Comparison of ENCODE assay signal across 41 cellular contexts in the genomic region with DNA sequence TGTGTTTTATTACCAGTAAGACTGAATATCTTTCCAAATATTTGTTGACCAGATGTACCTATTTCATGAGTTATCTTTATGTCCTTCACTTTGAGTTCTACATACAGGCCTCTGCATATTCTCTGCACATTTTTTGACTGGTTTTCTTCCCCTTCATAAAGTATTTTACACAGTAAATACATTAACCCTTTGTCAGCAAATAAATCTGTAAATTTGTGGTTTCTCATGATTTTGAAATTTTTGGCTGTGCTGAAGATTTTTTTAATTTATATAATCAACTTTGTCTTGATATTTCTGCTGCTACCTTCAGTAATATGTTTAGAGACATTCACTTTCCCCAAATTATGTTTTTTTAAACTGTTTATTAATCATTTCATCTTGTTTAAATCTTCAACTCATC. TPM values are rescaled to one million over a fixed set of nuclear protein-coding genes. Genes with fewer than 3 reads are reported as not detected.
"Had no signal": no experiment of that assay in that cellular context is flagged by ENCODE, and none has a peak within 500 bp of the region (broad histone marks: within the 10 kb centered on the region; RNA-seq: fewer than 3 reads in every experiment).

No MANE protein-coding gene starts in this region.

- H3K27me3 Mint-ChIP-seq: activated CD4-positive, alpha-beta memory T cell treated with anti-CD3 and anti-CD28 coated beads, Interleukin-2, amount 10 ng/mL, durations not matched to agents 7 days and 5 days; activated CD4-positive, alpha-beta T cell treated with anti-CD3 and anti-CD28 coated beads, Interleukin-2, amount 10 ng/mL, durations not matched to agents 7 days and 5 days; activated CD8-positive, alpha-beta memory T cell treated with anti-CD3 and anti-CD28 coated beads, Interleukin-2, amount 10 ng/mL, durations not matched to agents 7 days and 5 days; activated T-helper 17 cell treated with anti-CD3 and anti-CD28 coated beads, Interleukin-2, amount 50 U/mL, for 72 hours; central memory CD8-positive, alpha-beta T cell had no signal

- FAIRE-seq: bronchial epithelial cell, TTC549 had no signal

- H3K4me1 ChIP-seq: adrenal gland, ascending aorta had no signal

- H3K9me3 ChIP-seq: adrenal gland, ascending aorta had no signal

- DNase-seq: activated CD4-positive, alpha-beta memory T cell treated with anti-CD3 and anti-CD28 coated beads, Interleukin-2, amount 10 ng/mL, durations not matched to agents 7 days and 5 days; activated CD4-positive, alpha-beta T cell treated with anti-CD3 and anti-CD28 coated beads for 1 hour; activated CD4-positive, alpha-beta T cell treated with anti-CD3 and anti-CD28 coated beads for 36 hours; activated CD4-positive, alpha-beta T cell treated with anti-CD3 and anti-CD28 coated beads for 48 hours; activated CD4-positive, alpha-beta T cell treated with anti-CD3 and anti-CD28 coated beads, Interleukin-2, amount 10 ng/mL, durations not matched to agents 7 days and 5 days; activated CD4-positive, alpha-beta T cell treated with anti-CD3 and anti-CD28 coated beads, Interleukin-2, amount 50 U/mL, for 48 hours; activated CD4-positive, CD25-positive, alpha-beta regulatory T cell; activated CD8-positive, alpha-beta memory T cell treated with anti-CD3 and anti-CD28 coated beads for 24 hours; activated CD8-positive, alpha-beta memory T cell treated with anti-CD3 and anti-CD28 coated beads, Interleukin-2, amount 10 ng/mL, durations not matched to agents 7 days and 5 days; activated CD8-positive, alpha-beta memory T cell treated with anti-CD3 and anti-CD28 coated beads, Interleukin-2, amount 50 U/mL, for 48 hours; activated CD8-positive, alpha-beta T cell treated with anti-CD3 and anti-CD28 coated beads, Interleukin-2, amount 10 ng/mL, durations not matched to agents 7 days and 5 days; activated effector memory CD4-positive, alpha-beta T cell treated with anti-CD3 and anti-CD28 coated beads, Interleukin-2, amount 50 U/mL, for 16 hours; activated gamma-delta T cell treated with Interleukin-2 at 50 U/mL for 16 hours; activated naive CD4-positive, alpha-beta T cell; activated naive CD4-positive, alpha-beta T cell treated with anti-CD3 and anti-CD28 coated beads for 36 hours; activated naive CD4-positive, alpha-beta T cell treated with anti-CD3 and anti-CD28 coated beads, Interleukin-2, amount 50 U/mL, for 16 hours; activated naive CD8-positive, alpha-beta T cell treated with anti-CD3 and anti-CD28 coated beads for 36 hours; activated T-cell treated with anti-CD3 and anti-CD28 coated beads, Interleukin-2, amount 50 U/mL, for 4 hours; activated T-cell treated with anti-CD3 and anti-CD28 coated beads, Interleukin-2, amount 50 U/mL, for 72 hours; adrenal gland; amygdala; anterior cingulate cortex; caudate nucleus; cerebellar nuclear complex; T-helper 1 cell; T-helper 2 cell; T-helper 9 cell; WERI-Rb-1 had no signal

- ATAC-seq: activated CD4-positive, alpha-beta T cell treated with anti-CD3 and anti-CD28 coated beads for 36 hours; activated CD4-positive, CD25-positive, alpha-beta regulatory T cell treated with anti-CD3 and anti-CD28 coated beads, Interleukin-2, amount 50 U/mL, for 24 hours; activated CD8-positive, alpha-beta memory T cell treated with anti-CD3 and anti-CD28 coated beads, Interleukin-2, amount 10 ng/mL, durations not matched to agents 7 days and 5 days; activated CD8-positive, alpha-beta T cell treated with anti-CD3 and anti-CD28 coated beads, Interleukin-2, amount 10 ng/mL, durations not matched to agents 7 days and 5 days; activated naive CD4-positive, alpha-beta T cell treated with anti-CD3 and anti-CD28 coated beads, Interleukin-2, amount 50 U/mL, for 72 hours; activated T-cell treated with anti-CD3 and anti-CD28 coated beads, Interleukin-2, amount 50 U/mL, for 4 hours; activated T-cell treated with anti-CD3 and anti-CD28 coated beads, Interleukin-2, amount 50 U/mL, for 72 hours; activated T-helper 17 cell treated with anti-CD3 and anti-CD28 coated beads, Interleukin-2, amount 50 U/mL, for 72 hours; WTC11 had no signal

- H3K27ac Mint-ChIP-seq: activated CD4-positive, alpha-beta memory T cell treated with anti-CD3 and anti-CD28 coated beads, Interleukin-2, amount 10 ng/mL, durations not matched to agents 7 days and 5 days; activated CD4-positive, alpha-beta T cell treated with anti-CD3 and anti-CD28 coated beads for 36 hours; activated CD4-positive, alpha-beta T cell treated with anti-CD3 and anti-CD28 coated beads, Interleukin-2, amount 10 ng/mL, durations not matched to agents 7 days and 5 days; activated CD8-positive, alpha-beta memory T cell treated with anti-CD3 and anti-CD28 coated beads, Interleukin-2, amount 10 ng/mL, durations not matched to agents 7 days and 5 days; activated CD8-positive, alpha-beta T cell treated with anti-CD3 and anti-CD28 coated beads, Interleukin-2, amount 10 ng/mL, durations not matched to agents 7 days and 5 days; activated naive CD4-positive, alpha-beta T cell treated with anti-CD3 and anti-CD28 coated beads for 36 hours; activated naive CD4-positive, alpha-beta T cell treated with anti-CD3 and anti-CD28 coated beads, Interleukin-2, amount 50 U/mL, for 72 hours; activated naive CD8-positive, alpha-beta T cell treated with anti-CD3 and anti-CD28 coated beads for 36 hours; activated T-cell treated with anti-CD3 and anti-CD28 coated beads, Interleukin-2, amount 50 U/mL, for 72 hours; activated T-helper 1 cell treated with anti-CD3 and anti-CD28 coated beads, Interleukin-12 subunit alpha, Interleukin-12 subunit beta, Interleukin-2, Interleukin-4 antibody, amounts not matched to agents 30 ng/mL and 10 ng/mL and 1 ng/mL, durations not matched to agents 14 hours and 24 hours and 36 hours; activated T-helper 17 cell treated with anti-CD3 and anti-CD28 coated beads, Interleukin-2, amount 50 U/mL, for 72 hours; brain; T-helper 1 cell treated with Interleukin-12 subunit alpha and Interleukin-12 subunit beta and Interleukin-4 antibody, amounts not matched to agents 30 μg/mL and 1 μg/mL, for 36 hours; T-helper 2 cell treated with Interferon-gamma antibody and Interleukin-4, amounts not matched to agents 5 μg/mL and 100 μg/mL, for 36 hours; WTC11 had no signal

- H3K27me3 ChIP-seq: adrenal gland, ascending aorta, cardiac muscle cell had no signal

- H3K4me3 Mint-ChIP-seq: activated CD4-positive, alpha-beta memory T cell treated with anti-CD3 and anti-CD28 coated beads, Interleukin-2, amount 10 ng/mL, durations not matched to agents 7 days and 5 days; activated CD4-positive, alpha-beta T cell treated with anti-CD3 and anti-CD28 coated beads for 36 hours; activated CD4-positive, alpha-beta T cell treated with anti-CD3 and anti-CD28 coated beads, Interleukin-2, amount 10 ng/mL, durations not matched to agents 7 days and 5 days; activated CD8-positive, alpha-beta memory T cell treated with anti-CD3 and anti-CD28 coated beads, Interleukin-2, amount 10 ng/mL, durations not matched to agents 7 days and 5 days; activated CD8-positive, alpha-beta T cell treated with anti-CD3 and anti-CD28 coated beads, Interleukin-2, amount 10 ng/mL, durations not matched to agents 7 days and 5 days; activated naive CD4-positive, alpha-beta T cell treated with anti-CD3 and anti-CD28 coated beads for 36 hours; activated naive CD8-positive, alpha-beta T cell treated with anti-CD3 and anti-CD28 coated beads for 36 hours; activated T-cell treated with anti-CD3 and anti-CD28 coated beads, Interleukin-2, amount 50 U/mL, for 4 hours; activated T-cell treated with anti-CD3 and anti-CD28 coated beads, Interleukin-2, amount 50 U/mL, for 72 hours; activated T-helper 1 cell treated with anti-CD3 and anti-CD28 coated beads, Interleukin-12 subunit alpha, Interleukin-12 subunit beta, Interleukin-2, Interleukin-4 antibody, amounts not matched to agents 30 ng/mL and 10 ng/mL and 1 ng/mL, durations not matched to agents 14 hours and 24 hours and 36 hours; activated T-helper 17 cell treated with anti-CD3 and anti-CD28 coated beads, Interleukin-2, amount 50 U/mL, for 72 hours; brain; central memory CD8-positive, alpha-beta T cell; T-helper 1 cell treated with Interleukin-12 subunit alpha and Interleukin-12 subunit beta and Interleukin-4 antibody, amounts not matched to agents 30 μg/mL and 1 μg/mL, for 36 hours; T-helper 2 cell treated with Interferon-gamma antibody and Interleukin-4, amounts not matched to agents 5 μg/mL and 100 μg/mL, for 36 hours; WTC11 had no signal

- H3K4me1 Mint-ChIP-seq: activated CD4-positive, alpha-beta memory T cell treated with anti-CD3 and anti-CD28 coated beads, Interleukin-2, amount 10 ng/mL, durations not matched to agents 7 days and 5 days; activated CD4-positive, alpha-beta T cell treated with anti-CD3 and anti-CD28 coated beads for 36 hours; activated CD4-positive, alpha-beta T cell treated with anti-CD3 and anti-CD28 coated beads, Interleukin-2, amount 10 ng/mL, durations not matched to agents 7 days and 5 days; activated CD8-positive, alpha-beta memory T cell treated with anti-CD3 and anti-CD28 coated beads, Interleukin-2, amount 10 ng/mL, durations not matched to agents 7 days and 5 days; activated naive CD8-positive, alpha-beta T cell treated with anti-CD3 and anti-CD28 coated beads for 36 hours; activated T-helper 17 cell treated with anti-CD3 and anti-CD28 coated beads, Interleukin-2, amount 50 U/mL, for 72 hours; brain; central memory CD8-positive, alpha-beta T cell; WTC11 had no signal

- H3K27ac ChIP-seq: adrenal gland, ascending aorta, cardiac muscle cell, WERI-Rb-1 had no signal

- H3K36me3 Mint-ChIP-seq: activated CD8-positive, alpha-beta memory T cell treated with anti-CD3 and anti-CD28 coated beads, Interleukin-2, amount 10 ng/mL, durations not matched to agents 7 days and 5 days; activated naive CD4-positive, alpha-beta T cell treated with anti-CD3 and anti-CD28 coated beads, Interleukin-2, amount 50 U/mL, for 72 hours; activated naive CD8-positive, alpha-beta T cell treated with anti-CD3 and anti-CD28 coated beads for 36 hours; brain; WTC11 had no signal

- H3K4me3 ChIP-seq: adrenal gland, ascending aorta, cardiac muscle cell had no signal

- H3K36me3 ChIP-seq: adrenal gland, ascending aorta, cardiac muscle cell, WERI-Rb-1 had no signal

- H3K9me3 Mint-ChIP-seq: activated CD4-positive, alpha-beta memory T cell treated with anti-CD3 and anti-CD28 coated beads, Interleukin-2, amount 10 ng/mL, durations not matched to agents 7 days and 5 days; activated CD4-positive, alpha-beta T cell treated with anti-CD3 and anti-CD28 coated beads, Interleukin-2, amount 10 ng/mL, durations not matched to agents 7 days and 5 days; activated naive CD4-positive, alpha-beta T cell treated with anti-CD3 and anti-CD28 coated beads for 36 hours; activated naive CD8-positive, alpha-beta T cell treated with anti-CD3 and anti-CD28 coated beads for 36 hours; activated T-cell treated with anti-CD3 and anti-CD28 coated beads, Interleukin-2, amount 50 U/mL, for 72 hours; activated T-helper 1 cell treated with anti-CD3 and anti-CD28 coated beads, Interleukin-12 subunit alpha, Interleukin-12 subunit beta, Interleukin-2, Interleukin-4 antibody, amounts not matched to agents 30 ng/mL and 10 ng/mL and 1 ng/mL, durations not matched to agents 14 hours and 24 hours and 36 hours; activated T-helper 17 cell treated with anti-CD3 and anti-CD28 coated beads, Interleukin-2, amount 50 U/mL, for 72 hours; T-helper 1 cell treated with Interleukin-12 subunit alpha and Interleukin-12 subunit beta and Interleukin-4 antibody, amounts not matched to agents 30 μg/mL and 1 μg/mL, for 36 hours; T-helper 2 cell treated with Interferon-gamma antibody and Interleukin-4, amounts not matched to agents 5 μg/mL and 100 μg/mL, for 36 hours; WTC11 had no signal

RNA-seq across cellular contexts. Expression of a gene that starts 50.5 kb away (rescaled TPM):
- total RNA-seq: activated CD4-positive, alpha-beta memory T cell treated with anti-CD3 and anti-CD28 coated beads, Interleukin-2, amount 10 ng/mL, durations not matched to agents 7 days and 5 days; activated CD4-positive, alpha-beta T cell treated with anti-CD3 and anti-CD28 coated beads for 36 hours; activated CD4-positive, alpha-beta T cell treated with anti-CD3 and anti-CD28 coated beads, Interleukin-2, amount 10 ng/mL, durations not matched to agents 7 days and 5 days; activated CD8-positive, alpha-beta T cell treated with anti-CD3 and anti-CD28 coated beads, Interleukin-2, amount 10 ng/mL, durations not matched to agents 7 days and 5 days; activated naive CD4-positive, alpha-beta T cell treated with anti-CD3 and anti-CD28 coated beads for 36 hours; activated naive CD4-positive, alpha-beta T cell treated with anti-CD3 and anti-CD28 coated beads, Interleukin-2, amount 50 U/mL, for 72 hours; activated naive CD8-positive, alpha-beta T cell treated with anti-CD3 and anti-CD28 coated beads for 36 hours; activated T-helper 1 cell treated with anti-CD3 and anti-CD28 coated beads, Interleukin-12 subunit alpha, Interleukin-12 subunit beta, Interleukin-2, Interleukin-4 antibody, amounts not matched to agents 30 ng/mL and 10 ng/mL and 1 ng/mL, durations not matched to agents 14 hours and 24 hours and 36 hours; activated T-helper 17 cell treated with anti-CD3 and anti-CD28 coated beads, Interleukin-2, amount 50 U/mL, for 72 hours had no signal
